Comparison of ENCODE assay signal across 11 cellular contexts in genomic region chr13:23618341-23618740, GRCh38. TPM values are rescaled to one million over a fixed set of nuclear protein-coding genes. Genes with fewer than 3 reads are reported as not detected.
DNase-seq lines count a peak whose midpoint lies in the region; ATAC-seq, FAIRE-seq and TF ChIP-seq lines count a peak whose summit lies in the region.
"Had no signal": no experiment of that assay in that cellular context is flagged by ENCODE, and none has a peak within 500 bp of the region (broad histone marks: within the 10 kb centered on the region; RNA-seq: fewer than 3 reads in every experiment).

No MANE protein-coding gene starts in this region.

- TF ChIP-seq CTCF in osteoblast (IDR thresholded peaks at IDR 0.05; ENCODE audit: extremely low read depth, low read depth, low read length): no peak
- no peak for TF ChIP-seq CTCF in transverse colon (IDR thresholded peaks at IDR 0.05)

- H3K4me1 ChIP-seq in osteoblast (ENCODE audit: insufficient read depth, low read length) (peaks cover 39% of the 10 kb centered on the region), transverse colon (no peaks in the 10 kb centered on the region)

- H3K4me2 ChIP-seq in osteoblast (ENCODE audit: insufficient read depth, low read length): peak overlapping the region; percentile 31

- H3K36me3 ChIP-seq in osteoblast (ENCODE audit: insufficient read depth, low read length) (peaks cover 12% of the 10 kb centered on the region), transverse colon (no peaks in the 10 kb centered on the region)

- no peak for TF ChIP-seq POLR2A in transverse colon (IDR thresholded peaks at IDR 0.05)

- no peak overlapping the region for H3K4me3 Mint-ChIP-seq in activated naive CD8-positive, alpha-beta T cell treated with anti-CD3 and anti-CD28 coated beads for 36 hours

- intact Hi-C loops in transverse colon (cut with DNase I; ENCODE audit: low total_unique reads): no loop called here

- no peak for ATAC-seq in GM18867 (IDR thresholded peaks at IDR 0.05; ENCODE audit: unreplicated experiment)

- H3K4me1 Mint-ChIP-seq in activated naive CD8-positive, alpha-beta T cell treated with anti-CD3 and anti-CD28 coated beads for 36 hours: no peaks in the 10 kb centered on the region

- H3K9me3 Mint-ChIP-seq in activated naive CD8-positive, alpha-beta T cell treated with anti-CD3 and anti-CD28 coated beads for 36 hours: no peaks in the 10 kb centered on the region

- no peaks in the 10 kb centered on the region for H3K9me3 ChIP-seq in osteoblast (ENCODE audit: low read depth, low read length)
- no peaks in the 10 kb centered on the region for H3K9me3 ChIP-seq in transverse colon

- H3K27me3 ChIP-seq in osteoblast (ENCODE audit: insufficient read depth, low read length) (no peaks in the 10 kb centered on the region), transverse colon (no peaks in the 10 kb centered on the region)

- H3K4me3 ChIP-seq in osteoblast (ENCODE audit: insufficient read depth, low read length): peak overlapping the region; percentile 6
- H3K4me3 ChIP-seq in transverse colon: no peak overlapping the region

- DNase-seq in ELF-1 (ENCODE audit: low read depth, low spot score): peak; percentile 71
- DNase-seq in RCC 7860 (ENCODE audit: low spot score): peak; percentile 94
- DNase-seq in fibroblast of peridontal ligament (ENCODE audit: extremely low read depth): peak; percentile 98
- DNase-seq in osteoblast (ENCODE audit: insufficient read length, low spot score, missing footprints): no peak
- no peak for DNase-seq in activated naive CD8-positive, alpha-beta T cell treated with anti-CD3 and anti-CD28 coated beads for 36 hours
- no peak for DNase-seq in retina
- DNase-seq in transverse colon: no peak
- DNase-seq: activated effector memory CD4-positive, alpha-beta T cell treated with Interleukin-2 at 50 U/mL for 16 hours had no signal

- no peak overlapping the region for H3K27ac Mint-ChIP-seq in activated naive CD8-positive, alpha-beta T cell treated with anti-CD3 and anti-CD28 coated beads for 36 hours

- peak; percentile 87 for FAIRE-seq in RCC 7860 (lab: Jason Lieb, UNC)
- FAIRE-seq: endometrium, TTC549 had no signal

- in situ Hi-C loops in transverse colon (cut with MboI; ENCODE audit: low pct_ligation_motif_present in 1 of 4, low pct_unique_long_range_greater_than_20kb in 1 of 4, low sequenced_read_pairs in 3 of 4): no loop called here

- no peaks in the 10 kb centered on the region for H3K36me3 Mint-ChIP-seq in activated naive CD8-positive, alpha-beta T cell treated with anti-CD3 and anti-CD28 coated beads for 36 hours

- H4K20me1 ChIP-seq in osteoblast (ENCODE audit: insufficient read depth, low read length): no peaks in the 10 kb centered on the region

- no peak overlapping the region for H2AFZ ChIP-seq in osteoblast (ENCODE audit: low read length)

- H3K27ac ChIP-seq in osteoblast (ENCODE audit: low read depth, low read length) (peak overlapping the region; percentile 98), transverse colon (no peak overlapping the region)

- no peaks in the 10 kb centered on the region for H3K79me2 ChIP-seq in osteoblast (ENCODE audit: insufficient read depth, low read length)

- TF ChIP-seq EP300 in transverse colon (IDR thresholded peaks at IDR 0.05; ENCODE audit: low read depth): no peak

- H3K27me3 Mint-ChIP-seq in activated naive CD8-positive, alpha-beta T cell treated with anti-CD3 and anti-CD28 coated beads for 36 hours: peaks cover 16% of the 10 kb centered on the region

- 76 to 87% methylated on average over 8 of the region's 8 CpGs for WGBS in transverse colon (ENCODE audit: low coverage in 1 of 2), 2 donors

RNA-seq across cellular contexts. Expression of gene TNFRSF19, which starts 48.1 kb away (rescaled TPM):
- 73.8 and 77.5 TPM in 2 replicates for total RNA-seq in osteoblast
- total RNA-seq in activated naive CD8-positive, alpha-beta T cell treated with anti-CD3 and anti-CD28 coated beads for 36 hours: under 1 TPM; 0.06 to 0.08 TPM
- 1 to 10 TPM in 1 of 4 donors, under 1 TPM in 2, not detected in 1; 0.80 to 1.3 (median 0.96) TPM for total RNA-seq in transverse colon

Comparison
In these comparisons a context has a peak if more than half of its experiments do, and no peak if none do; other contexts are left out.
1. DNase-seq: peak in ELF-1 (single experiment), RCC 7860 (single experiment) and fibroblast of peridontal ligament (single experiment); none in osteoblast (single experiment), activated naive CD8-positive, alpha-beta T cell treated with anti-CD3 and anti-CD28 coated beads for 36 hours (single experiment), retina (single experiment) and transverse colon (single experiment).
2. RNA of gene TNFRSF19, which starts 48.1 kb away (total RNA-seq): 73.8 to 77.5 TPM in osteoblast; 0.80 to 1.3 TPM in transverse colon and 0.06 to 0.08 TPM in activated naive CD8-positive, alpha-beta T cell treated with anti-CD3 and anti-CD28 coated beads for 36 hours; every median in the first group is over 10 times any median in the second.